17 cellular contexts compared by ENCODE assay signal in the genomic region with DNA sequence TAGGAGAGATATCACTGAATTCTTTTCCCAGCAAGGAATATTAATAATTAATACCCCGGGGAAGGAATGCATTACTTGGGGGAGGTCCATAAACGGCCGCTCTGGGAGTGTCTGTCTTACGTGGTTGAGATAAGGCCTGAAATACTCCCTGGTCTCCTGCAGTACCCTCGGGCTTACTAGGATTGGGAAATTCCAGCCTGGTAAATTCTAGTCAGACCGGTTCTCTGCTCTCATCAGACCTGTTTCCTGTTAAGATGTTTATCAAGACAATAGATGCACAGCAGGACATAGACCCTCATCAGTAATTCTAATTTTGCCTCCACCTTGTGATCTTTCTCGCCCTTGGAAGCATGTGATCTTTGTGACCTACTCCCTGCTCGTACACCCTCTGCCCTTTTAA.
"Had no signal": no experiment of that assay in that cellular context is flagged by ENCODE, and none has a peak within 500 bp of the region (broad histone marks: within the 10 kb centered on the region; RNA-seq: fewer than 3 reads in every experiment).

No MANE protein-coding gene starts in this region.

- H3K4me3 Mint-ChIP-seq: activated CD4-positive, alpha-beta memory T cell treated with anti-CD3 and anti-CD28 coated beads, Interleukin-2, amount 10 ng/mL, durations not matched to agents 7 days and 5 days; naive thymus-derived CD4-positive, alpha-beta T cell; stimulated activated naive CD8-positive, alpha-beta T cell treated with anti-CD3 and anti-CD28 coated beads, Interleukin-15, amount 100 ng/mL, for 72 hours had no signal

- H3K36me3 ChIP-seq: colonic mucosa, gastroesophageal sphincter, lower lobe of right lung, neutrophil had no signal

- H3K27me3 ChIP-seq: colonic mucosa, gastroesophageal sphincter, neutrophil, testis had no signal

- H3K4me3 ChIP-seq: colonic mucosa, gastroesophageal sphincter, lower lobe of right lung, testis had no signal

- H3K27me3 Mint-ChIP-seq: activated CD4-positive, alpha-beta memory T cell treated with anti-CD3 and anti-CD28 coated beads, Interleukin-2, amount 10 ng/mL, durations not matched to agents 7 days and 5 days; naive thymus-derived CD4-positive, alpha-beta T cell; stimulated activated naive CD8-positive, alpha-beta T cell treated with anti-CD3 and anti-CD28 coated beads, Interleukin-15, amount 100 ng/mL, for 72 hours had no signal

- DNase-seq: activated CD4-positive, alpha-beta memory T cell treated with anti-CD3 and anti-CD28 coated beads, Interleukin-2, amount 10 ng/mL, durations not matched to agents 7 days and 5 days; activated T-cell treated with anti-CD3 and anti-CD28 coated beads, Interleukin-2, amount 50 U/mL, for 48 hours; colonic mucosa; effector CD4-positive, alpha-beta T cell; left cardiac atrium; lower lobe of right lung; naive thymus-derived CD4-positive, alpha-beta T cell; retina; stimulated activated CD4-positive, alpha-beta T cell treated with anti-CD3 and anti-CD28 coated beads, Interleukin-15, amount 100 ng/mL, for 24 hours; stimulated activated CD4-positive, alpha-beta T cell treated with anti-CD3 and anti-CD28 coated beads, Interleukin-4, amount 100 ng/mL, for 4 hours; stimulated activated naive CD8-positive, alpha-beta T cell treated with anti-CD3 and anti-CD28 coated beads, Interleukin-15, amount 100 ng/mL, for 72 hours; T-helper 9 cell; testis had no signal

- H3K4me1 Mint-ChIP-seq: activated CD4-positive, alpha-beta memory T cell treated with anti-CD3 and anti-CD28 coated beads, Interleukin-2, amount 10 ng/mL, durations not matched to agents 7 days and 5 days; naive thymus-derived CD4-positive, alpha-beta T cell; stimulated activated naive CD8-positive, alpha-beta T cell treated with anti-CD3 and anti-CD28 coated beads, Interleukin-15, amount 100 ng/mL, for 72 hours had no signal

- H3K4me1 ChIP-seq: colonic mucosa, gastroesophageal sphincter, lower lobe of right lung, testis had no signal

- H3K36me3 Mint-ChIP-seq: naive thymus-derived CD4-positive, alpha-beta T cell had no signal

- H3K27ac Mint-ChIP-seq: activated CD4-positive, alpha-beta memory T cell treated with anti-CD3 and anti-CD28 coated beads, Interleukin-2, amount 10 ng/mL, durations not matched to agents 7 days and 5 days; naive thymus-derived CD4-positive, alpha-beta T cell; stimulated activated naive CD8-positive, alpha-beta T cell treated with anti-CD3 and anti-CD28 coated beads, Interleukin-15, amount 100 ng/mL, for 72 hours had no signal

- H3K9me3 ChIP-seq: colonic mucosa, neutrophil, testis had no signal

- H3K27ac ChIP-seq: colonic mucosa, gastroesophageal sphincter, lower lobe of right lung, neutrophil, testis had no signal

- FAIRE-seq: astrocyte, urothelium cell line had no signal
